In the genomic region with DNA sequence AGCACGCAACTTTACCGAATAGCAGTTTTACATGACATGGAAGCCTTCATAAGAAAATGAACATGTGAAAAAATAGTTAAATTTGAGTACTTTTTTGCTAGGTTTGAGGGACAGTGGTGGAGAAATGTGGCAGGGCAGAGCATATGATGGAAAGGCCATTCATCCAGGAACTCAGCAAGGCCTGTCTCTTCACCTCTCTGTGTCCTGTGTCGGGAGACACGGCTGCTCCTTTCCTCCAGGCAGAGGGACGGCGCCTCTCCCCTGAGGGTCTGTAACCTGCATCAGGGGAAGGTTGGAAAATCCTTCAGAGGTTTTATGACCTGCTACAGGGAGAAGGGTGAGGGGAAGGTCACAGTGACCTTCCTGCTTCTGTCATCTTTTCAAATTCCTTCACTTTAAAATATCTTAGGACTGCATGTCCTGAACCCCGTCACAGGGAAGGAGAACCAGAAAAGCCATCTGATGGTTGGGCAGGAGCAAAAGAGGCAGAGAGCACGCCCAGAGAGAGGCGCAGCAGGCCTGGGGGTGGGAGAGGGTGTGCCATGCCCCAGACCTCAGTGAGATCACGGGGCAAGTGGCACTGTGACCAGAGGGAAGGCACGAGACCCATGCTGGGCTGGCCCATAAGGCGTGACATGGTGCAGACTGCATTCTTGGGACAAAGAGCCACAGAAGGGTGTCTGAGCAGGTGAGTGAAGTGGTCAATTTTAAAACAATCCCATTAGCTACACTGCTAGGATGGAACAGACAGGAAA, we compare ENCODE assay signal across 24 cellular contexts.
"Had no signal": no experiment of that assay in that cellular context is flagged by ENCODE, and none has a peak within 500 bp of the region (broad histone marks: within the 10 kb centered on the region; RNA-seq: fewer than 3 reads in every experiment).

No MANE protein-coding gene starts in this region.

- H3K36me3 ChIP-seq: neutrophil, suprapubic skin, transverse colon had no signal

- H3K27ac ChIP-seq: ascending aorta, gastroesophageal sphincter, heart left ventricle, neutrophil, suprapubic skin, transverse colon, VCaP had no signal

- H3K9me3 Mint-ChIP-seq: activated T-cell treated with anti-CD3 and anti-CD28 coated beads, Interleukin-2, amount 50 U/mL, for 4 hours; stimulated activated naive CD8-positive, alpha-beta T cell treated with anti-CD3 and anti-CD28 coated beads, Interleukin-15, amount 100 ng/mL, for 72 hours had no signal

- H3K27me3 ChIP-seq: ascending aorta, gastroesophageal sphincter, heart left ventricle, suprapubic skin, transverse colon had no signal

- H3K27ac Mint-ChIP-seq: naive thymus-derived CD4-positive, alpha-beta T cell had no signal

- H3K4me1 ChIP-seq: ascending aorta, gastroesophageal sphincter, heart left ventricle, suprapubic skin, transverse colon had no signal

- H3K9me3 ChIP-seq: ascending aorta, gastroesophageal sphincter, heart left ventricle, mucosa of descending colon, neutrophil, suprapubic skin, transverse colon had no signal

- H3K4me3 Mint-ChIP-seq: activated T-cell treated with anti-CD3 and anti-CD28 coated beads, Interleukin-2, amount 50 U/mL, for 4 hours; naive thymus-derived CD4-positive, alpha-beta T cell; stimulated activated naive CD8-positive, alpha-beta T cell treated with anti-CD3 and anti-CD28 coated beads, Interleukin-15, amount 100 ng/mL, for 72 hours had no signal

- H3K4me3 ChIP-seq: ascending aorta, gastroesophageal sphincter, heart left ventricle, mucosa of descending colon, suprapubic skin, transverse colon had no signal

- DNase-seq: activated CD4-positive, alpha-beta T cell treated with anti-CD3 and anti-CD28 coated beads for 1 hour; activated CD4-positive, alpha-beta T cell treated with anti-CD3 and anti-CD28 coated beads, Interleukin-2, amount 50 U/mL, for 4 hours; activated effector memory CD4-positive, alpha-beta T cell treated with Interleukin-2 at 50 U/mL for 16 hours; activated naive CD4-positive, alpha-beta T cell treated with anti-CD3 and anti-CD28 coated beads, Interleukin-2, amount 50 U/mL, for 16 hours; activated T-cell treated with anti-CD3 and anti-CD28 coated beads, Interleukin-2, amount 50 U/mL, for 4 hours; cerebellar nuclear complex; cortex of kidney; effector CD4-positive, alpha-beta T cell; heart left ventricle; mesenchymal stem cell; mucosa of descending colon; naive thymus-derived CD4-positive, alpha-beta T cell; posterior cingulate gyrus; retina; stimulated activated CD4-positive, alpha-beta T cell treated with anti-CD3 and anti-CD28 coated beads, Interleukin-2, amount 100 ng/mL, for 48 hours; stimulated activated naive CD8-positive, alpha-beta T cell treated with anti-CD3 and anti-CD28 coated beads, Interleukin-15, amount 100 ng/mL, for 72 hours; SW 1271; T-helper 2 cell; transverse colon had no signal
